16 cellular contexts compared by ENCODE assay signal in the genomic region with DNA sequence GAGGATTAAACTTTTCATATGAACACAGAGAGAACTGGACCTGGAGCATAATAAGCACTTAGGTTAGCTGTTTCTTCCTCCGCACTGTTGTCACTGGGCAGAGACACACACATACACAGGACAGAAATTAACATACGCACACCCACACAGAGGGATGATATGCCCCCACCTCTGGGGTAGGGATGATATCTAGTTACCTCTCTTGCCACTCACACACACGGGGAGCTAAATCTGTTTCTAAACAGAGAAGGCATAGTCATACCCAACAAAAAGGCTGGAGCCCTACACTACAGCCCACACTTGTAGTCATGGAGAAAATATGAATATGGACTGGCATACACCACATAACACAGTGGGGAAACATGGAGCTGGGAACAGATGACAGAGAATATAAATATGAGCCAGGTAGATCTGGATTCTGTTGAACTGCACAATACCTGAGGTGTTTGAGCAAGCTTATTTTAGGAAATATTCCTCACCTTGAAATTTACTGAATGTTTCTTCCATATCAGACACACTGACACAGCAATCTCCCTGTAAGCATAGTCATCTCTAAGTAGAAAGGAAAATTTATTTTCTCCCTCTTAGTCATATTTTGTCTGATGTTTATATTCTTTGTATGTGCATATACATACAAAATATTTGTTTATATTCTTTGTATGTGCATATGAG.
"Had no signal": no experiment of that assay in that cellular context is flagged by ENCODE, and none has a peak within 500 bp of the region (broad histone marks: within the 10 kb centered on the region; RNA-seq: fewer than 3 reads in every experiment).

No MANE protein-coding gene starts in this region.

- FAIRE-seq: TTC549 had no signal

- H3K9me3 Mint-ChIP-seq: mesothelial cell of epicardium, WTC11 had no signal

- H3K4me1 ChIP-seq: sigmoid colon had no signal

- H3K4me3 ChIP-seq: ovary, sigmoid colon had no signal

- H3K4me3 Mint-ChIP-seq: mesothelial cell of epicardium, WTC11 had no signal

- H3K27ac Mint-ChIP-seq: mesothelial cell of epicardium, WTC11 had no signal

- H3K27me3 ChIP-seq: ovary, sigmoid colon had no signal

- DNase-seq: activated CD4-positive, alpha-beta T cell treated with anti-CD3 and anti-CD28 coated beads, Interleukin-2, amount 50 U/mL, for 1 hour; activated gamma-delta T cell; anterior cingulate cortex; cerebellar nuclear complex; effector memory CD4-positive, alpha-beta T cell; foreskin fibroblast; glutamatergic neuron; kidney glomerular epithelial cell; ovary; sigmoid colon; stimulated activated CD4-positive, alpha-beta T cell treated with anti-CD3 and anti-CD28 coated beads, Interleukin-12 subunit alpha, Interleukin-12 subunit beta, amount 100 ng/mL, for 4 hours; stimulated activated CD4-positive, alpha-beta T cell treated with anti-CD3 and anti-CD28 coated beads, Interleukin-2, amount 100 ng/mL, for 24 hours; T-helper 2 cell had no signal

- ATAC-seq: WTC11 had no signal

- H3K4me1 Mint-ChIP-seq: mesothelial cell of epicardium, WTC11 had no signal

- H3K27ac ChIP-seq: ovary, sigmoid colon had no signal
